6 cellular contexts compared by ENCODE assay signal in the genomic region with DNA sequence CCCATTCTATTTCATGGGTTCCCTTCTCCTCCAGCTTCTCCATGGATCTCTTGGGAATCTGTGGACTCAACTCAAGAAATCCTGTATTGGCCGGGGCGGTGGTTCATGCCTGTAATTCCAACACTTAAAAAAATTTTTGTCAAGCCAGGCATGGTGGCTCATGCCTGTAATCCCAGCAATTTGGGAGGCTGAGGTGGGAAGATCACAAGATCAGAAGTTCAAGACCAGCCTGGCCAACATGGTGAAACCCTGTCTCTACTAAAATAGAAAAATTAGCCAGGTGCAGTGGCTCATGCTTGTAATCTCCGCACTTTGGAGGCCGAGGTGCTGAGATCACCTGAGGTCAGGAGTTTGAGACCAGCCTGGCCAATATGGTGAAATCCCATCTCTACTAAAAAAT. TPM values are rescaled to one million over a fixed set of nuclear protein-coding genes. Genes with fewer than 3 reads are reported as not detected.
"Had no signal": no experiment of that assay in that cellular context is flagged by ENCODE, and none has a peak within 500 bp of the region (broad histone marks: within the 10 kb centered on the region; RNA-seq: fewer than 3 reads in every experiment).

No MANE protein-coding gene starts in this region.

RNA-seq across cellular contexts. Expression of gene RIBC2, which starts 34.1 kb away (rescaled TPM):
- total RNA-seq: SJCRH30, SJSA1 had no signal
- polyA plus RNA-seq: SK-N-SH had no signal

RNA-seq across cellular contexts. Expression of gene SMC1B, which starts 34.2 kb away (rescaled TPM):
- total RNA-seq: Peyer's patch, Right ventricle myocardium inferior, SJCRH30, SJSA1 had no signal
- polyA plus RNA-seq: SK-N-SH had no signal

RNA-seq across cellular contexts. Expression of gene FBLN1, which starts 55.1 kb away (rescaled TPM):
- total RNA-seq: OCI-LY7 had no signal
